ENCODE assay signal across 18 cellular contexts in the genomic region with DNA sequence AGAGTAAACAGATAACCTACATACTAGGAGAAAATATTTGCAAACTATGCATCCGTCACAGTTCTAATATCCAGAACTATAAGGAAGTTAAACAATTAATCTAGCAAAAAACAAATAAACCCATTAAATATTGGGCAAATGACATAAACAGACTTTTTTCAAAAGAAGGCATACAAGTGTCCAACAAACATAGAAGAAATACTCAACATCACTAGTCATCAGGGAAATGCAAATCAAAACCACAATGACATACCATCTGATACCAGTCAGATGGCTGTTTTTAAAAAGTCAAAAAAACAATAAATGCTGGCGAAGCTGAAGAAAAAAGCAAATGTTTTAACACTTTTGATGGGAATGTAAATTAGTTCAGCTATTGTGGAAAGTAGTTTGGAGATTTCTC.
A peak's percentile ranks its signal among the peaks of the same experiment; 100 is the strongest.
DNase-seq lines count a peak whose midpoint lies in the region; ATAC-seq, FAIRE-seq and TF ChIP-seq lines count a peak whose summit lies in the region.
"Had no signal": no experiment of that assay in that cellular context is flagged by ENCODE, and none has a peak within 500 bp of the region (broad histone marks: within the 10 kb centered on the region; RNA-seq: fewer than 3 reads in every experiment).

No MANE protein-coding gene starts in this region.

- H3K9me3 ChIP-seq in spleen, result no peaks in the 10 kb centered on the region

- no peak for TF ChIP-seq POLR2A in spleen (IDR thresholded peaks at IDR 0.05)

- H3K4me1 ChIP-seq in spleen, result no peaks in the 10 kb centered on the region

- FAIRE-seq in D721Med (lab: Jason Lieb, UNC), result no peak
- FAIRE-seq: H1 had no signal

- no peaks in the 10 kb centered on the region for H3K27me3 ChIP-seq in brain microvascular endothelial cell (replicated peaks)
- no peaks in the 10 kb centered on the region for H3K27me3 ChIP-seq in spleen (replicated peaks in 1 of 7)

- H3K27ac ChIP-seq in brain microvascular endothelial cell (no peak overlapping the region), spleen (no peak overlapping the region)

- WGBS in spleen, 5 donors, result 82 to 95% (median 89%) methylated on average over 2 of the region's 2 CpGs

- DNase-seq in AG10803 (ENCODE audit: low read depth), result peak; percentile 3
- DNase-seq in NCI-H226, result peak; percentile 6
- peak; percentile 18 for DNase-seq in brain microvascular endothelial cell
- peak; percentile 23 for DNase-seq in iris pigment epithelial cell (ENCODE audit: low read depth)
- no peak for DNase-seq in spleen
- no peak for DNase-seq in D721Med (ENCODE audit: insufficient read length, low spot score)
- DNase-seq in LoVo (ENCODE audit: low spot score), result no peak
- DNase-seq: activated CD4-positive, alpha-beta T cell treated with anti-CD3 and anti-CD28 coated beads for 4 hours; activated CD8-positive, alpha-beta memory T cell treated with anti-CD3 and anti-CD28 coated beads, Interleukin-2, amount 50 U/mL, for 48 hours; activated naive CD4-positive, alpha-beta T cell treated with Interleukin-2 at 50 U/mL for 16 hours; CD8-positive, alpha-beta memory T cell; effector memory CD8-positive, alpha-beta T cell; NCI-H146; NCI-H510A treated with DMSO at 0.1 percent for 48 hours; stimulated activated CD4-positive, alpha-beta T cell treated with anti-CD3 and anti-CD28 coated beads, Interleukin-1b, Interleukin-23, amount 100 ng/mL, for 48 hours; T1000 had no signal

- in situ Hi-C loops in brain microvascular endothelial cell (cut with HindIII; ENCODE audit: low pct_ligation_motif_present, low sequenced_read_pairs), result no loop called here

- intact Hi-C loops in spleen (cut with DNase I; ENCODE audit: low total_unique reads), result no loop called here

- H3K4me3 ChIP-seq in AG10803 (ENCODE audit: low read length) (no peak overlapping the region), brain microvascular endothelial cell (ENCODE audit: low read depth, low read length) (no peak overlapping the region), spleen (no peak overlapping the region)

- no peaks in the 10 kb centered on the region for H3K36me3 ChIP-seq in brain microvascular endothelial cell (replicated peaks)
- no peaks in the 10 kb centered on the region for H3K36me3 ChIP-seq in spleen

- TF ChIP-seq CTCF in AG10803 (conservative IDR thresholded peaks at IDR 0.05; ENCODE audit: low read length) (no peak), brain microvascular endothelial cell (IDR thresholded peaks at IDR 0.05; ENCODE audit: low read depth, low read length, missing control alignments) (no peak), spleen (IDR thresholded peaks at IDR 0.05 in 8 of 11, conservative IDR thresholded peaks at IDR 0.05 in 3 of 11) (no peak), D721Med (IDR thresholded peaks at IDR 0.05; ENCODE audit: insufficient read depth, missing control alignments) (no peak)

- ATAC-seq in HG03460 (IDR thresholded peaks at IDR 0.05; ENCODE audit: unreplicated experiment), result no peak
- ATAC-seq: effector memory CD8-positive, alpha-beta T cell had no signal

Comparison
In these comparisons a context has a peak if more than half of its experiments do, and no peak if none do; other contexts are left out.
1. DNase-seq: peak in AG10803 (single experiment), NCI-H226 (single experiment), brain microvascular endothelial cell (single experiment) and iris pigment epithelial cell (single experiment); none in spleen (single experiment), D721Med (single experiment) and LoVo (single experiment).